In genomic region chr3:104916971-104917370, GRCh38 we compare ENCODE assay signal across 21 cellular contexts.
DNase-seq lines count a peak whose midpoint lies in the region; ATAC-seq, FAIRE-seq and TF ChIP-seq lines count a peak whose summit lies in the region.
"Had no signal": no experiment of that assay in that cellular context is flagged by ENCODE, and none has a peak within 500 bp of the region (broad histone marks: within the 10 kb centered on the region; RNA-seq: fewer than 3 reads in every experiment).

No MANE protein-coding gene starts in this region.

- FAIRE-seq in A549 (lab: Jason Lieb, UNC) = peak; percentile 46
- FAIRE-seq: D721Med, H1 had no signal

- H3K27ac ChIP-seq in A549 (no peak overlapping the region), IMR-90 (ENCODE audit: insufficient read depth, low read length) (peak overlapping the region; percentile 56; the same call in 1 of the 2 replicates), ascending aorta (no peak overlapping the region), colonic mucosa (no peak overlapping the region)
- H3K27ac ChIP-seq: Peyer's patch had no signal

- peak overlapping the region; percentile 10 to 93; a peak in 2 of 4 replicates for H4K8ac ChIP-seq in IMR-90 (ENCODE audit: low read depth in 2 of 2, low read length in 2 of 2)

- no peak for TF ChIP-seq POLR2A in A549 (IDR thresholded peaks at IDR 0.05; ENCODE audit: low read length)
- no peak for TF ChIP-seq POLR2A in IMR-90 (IDR thresholded peaks at IDR 0.05; ENCODE audit: low read depth, low read length)

- intact Hi-C loops in IMR-90 (cut with micrococcal nuclease) (no loop called here), ascending aorta (cut with DNase I) (no loop called here), colonic mucosa (cut with DNase I) (no loop called here)

- H2AFZ ChIP-seq in IMR-90 (replicated peaks; ENCODE audit: low read length, poor library complexity) = no peak overlapping the region

- H3K4me2 ChIP-seq in A549 (no peak overlapping the region), IMR-90 (ENCODE audit: low read depth, low read length) (0 out of 2 replicates have a peak overlapping the region, but pooled peaks have one; percentile 14)

- peak overlapping the region; percentile 81; the same call in 1 of the 2 replicates for H3K4ac ChIP-seq in IMR-90 (ENCODE audit: low read depth, low read length)

- dilution Hi-C loops in IMR-90 (cut with HindIII; ENCODE audit: low sequenced_read_pairs, unreplicated experiment) = no loop called here

- no peak overlapping the region for H2AK5ac ChIP-seq in IMR-90 (ENCODE audit: low read depth, low read length)

- H4K5ac ChIP-seq in IMR-90 (ENCODE audit: low read depth, low read length) = no peak overlapping the region

- H3K27me3 ChIP-seq in IMR-90 (ENCODE audit: control insufficient read depth, insufficient read depth, low read length) (no peaks in the 10 kb centered on the region), ascending aorta (no peaks in the 10 kb centered on the region), colonic mucosa (no peaks in the 10 kb centered on the region)
- H3K27me3 ChIP-seq: BE2C, Peyer's patch had no signal

- no peak for DNase-seq in A549 (ENCODE audit: low read depth in 1 of 2, low spot score in 1 of 2)
- DNase-seq in IMR-90 = peak; percentile 55
- DNase-seq in choroid plexus epithelial cell (ENCODE audit: low read depth) = peak; percentile 38
- peak; percentile 34 for DNase-seq in retinal pigment epithelial cell (ENCODE audit: low read depth)
- DNase-seq in HEK293T (ENCODE audit: extremely low spot score) = no peak
- no peak for DNase-seq in ascending aorta (ENCODE audit: low spot score in 2 of 2)
- DNase-seq in Ammon's horn (ENCODE audit: low spot score) = no peak
- DNase-seq in colonic mucosa = no peak
- DNase-seq: ACHN; BE2C; CD8-positive, alpha-beta T cell; DMS79 treated with DMSO at 0.1 percent for 48 hours; Karpas-422; NCI-H1417; NCI-H1930; NCI-H2171 treated with DMSO at 0.1 percent for 48 hours; NCI-H510A treated with DMSO at 0.1 percent for 48 hours; Peyer's patch; Right ventricle myocardium superior had no signal

- H3K4me3 ChIP-seq in A549 (no peak overlapping the region), IMR-90 (ENCODE audit: insufficient read depth, low read depth, low read length) (no peak overlapping the region), choroid plexus epithelial cell (ENCODE audit: low read depth, low read length) (no peak overlapping the region), retinal pigment epithelial cell (ENCODE audit: low read length) (no peak overlapping the region), ascending aorta (no peak overlapping the region), colonic mucosa (no peak overlapping the region)
- H3K4me3 ChIP-seq: Peyer's patch had no signal

- no peak overlapping the region for H4K91ac ChIP-seq in IMR-90 (ENCODE audit: insufficient read depth, low read depth, low read length)

- no peaks in the 10 kb centered on the region for H3K79me1 ChIP-seq in IMR-90 (ENCODE audit: low read depth in 1 of 2, low read length in 2 of 2)

- in situ Hi-C loops in IMR-90 (cut with MboI; ENCODE audit: low sequenced_read_pairs) = loop anchor here (25.0 kb wide), 1 partner anchor 445 kb away; the partner anchor contains the start of gene ALCAM

- H3K36me3 ChIP-seq in IMR-90 (ENCODE audit: control insufficient read depth, insufficient read depth, low read length) (no peaks in the 10 kb centered on the region), ascending aorta (no peaks in the 10 kb centered on the region), colonic mucosa (no peaks in the 10 kb centered on the region)
- H3K36me3 ChIP-seq: BE2C, Peyer's patch had no signal

- H3K9me3 ChIP-seq in A549 = no peaks in the 10 kb centered on the region
- H3K9me3 ChIP-seq in IMR-90 (ENCODE audit: control insufficient read depth, insufficient read depth, low read length) = no peaks in the 10 kb centered on the region; the same call in 1 of the 2 replicates
- no peaks in the 10 kb centered on the region for H3K9me3 ChIP-seq in ascending aorta
- no peaks in the 10 kb centered on the region for H3K9me3 ChIP-seq in colonic mucosa
- H3K9me3 ChIP-seq: BE2C, Peyer's patch had no signal

- peak overlapping the region; percentile 87; the same call in 1 of the 2 replicates for H2BK20ac ChIP-seq in IMR-90 (ENCODE audit: low read depth, low read length)

- H2BK15ac ChIP-seq in IMR-90 (ENCODE audit: low read depth, low read length) = no peak overlapping the region; the same call in 2 of the 3 replicates

- H2AK9ac ChIP-seq in IMR-90 (replicated peaks; ENCODE audit: low read depth, low read length, poor library complexity) = no peak overlapping the region

- H2BK5ac ChIP-seq in IMR-90 (ENCODE audit: low read depth, low read length, poor library complexity, severe bottlenecking) = peak overlapping the region; percentile 85

- POLR2A ChIA-PET in A549 (lab: Yijun Ruan, JAX) (no interaction called here), IMR-90 (lab: Charles Lee; ENCODE audit: unreplicated experiment) (no interaction called here), HEK293T (lab: Yijun Ruan, JAX) (no interaction called here)

- 4% methylated on average over 1 of the region's 1 CpG for WGBS in A549 (ENCODE audit: missing lambda C conversion rate)
- WGBS in IMR-90 (ENCODE audit: extremely low coverage in 2 of 2, insufficient read length in 1 of 2), 2 experiments = no CpG with 5 or more reads among the region's 1 CpG

- TF ChIP-seq EP300 in A549 (IDR thresholded peaks at IDR 0.05) = no peak

- no TSS peak for BruUV-seq in IMR-90 (replicated peaks; lab: Mats Ljungman, UMichigan)

- H4K20me1 ChIP-seq in IMR-90 (ENCODE audit: insufficient read depth, low read length) = no peaks in the 10 kb centered on the region

- H3K9me1 ChIP-seq in IMR-90 (ENCODE audit: insufficient read depth, low read length) = no peaks in the 10 kb centered on the region

- no peak overlapping the region for H3K14ac ChIP-seq in IMR-90 (replicated peaks; ENCODE audit: low read depth, low read length)

- no peak for TF ChIP-seq CTCF in A549 (IDR thresholded peaks at IDR 0.05)
- TF ChIP-seq CTCF in IMR-90 (conservative IDR thresholded peaks at IDR 0.05; ENCODE audit: low read depth, low read length) = no peak
- no peak for TF ChIP-seq CTCF in choroid plexus epithelial cell (conservative IDR thresholded peaks at IDR 0.05; ENCODE audit: low read depth, low read length)
- no peak for TF ChIP-seq CTCF in retinal pigment epithelial cell (conservative IDR thresholded peaks at IDR 0.05; ENCODE audit: low read depth, low read length)
- TF ChIP-seq CTCF in ascending aorta (IDR thresholded peaks at IDR 0.05) = no peak
- no peak for TF ChIP-seq CTCF in colonic mucosa (IDR thresholded peaks at IDR 0.05)

- H2BK120ac ChIP-seq in IMR-90 (ENCODE audit: low read depth, low read length) = peak overlapping the region; percentile 90; the same call in 1 of the 2 replicates

- peak overlapping the region; percentile 73; the same call in 1 of the 2 replicates for H3K23ac ChIP-seq in IMR-90 (ENCODE audit: low read depth, low read length)

- TF ChIP-seq RAD21 in A549 (conservative IDR thresholded peaks at IDR 0.05 in 1 of 2, IDR thresholded peaks at IDR 0.05 in 1 of 2) (no peak), IMR-90 (IDR thresholded peaks at IDR 0.05; ENCODE audit: low read length) (no peak)

- no peaks in the 10 kb centered on the region for H3K4me1 ChIP-seq in A549
- H3K4me1 ChIP-seq in IMR-90 (ENCODE audit: control insufficient read depth, insufficient read depth, low read length) = peaks cover 6% of the 10 kb centered on the region
- no peaks in the 10 kb centered on the region for H3K4me1 ChIP-seq in ascending aorta
- no peaks in the 10 kb centered on the region for H3K4me1 ChIP-seq in colonic mucosa
- H3K4me1 ChIP-seq: BE2C, Peyer's patch had no signal

- CTCF ChIA-PET in A549 (lab: Yijun Ruan, JAX) = no interaction called here
- CTCF ChIA-PET in IMR-90 (lab: Yijun Ruan, JAX) = interaction anchor here (1.0 kb wide), 1 partner anchor 288 kb away, joined by 3 read pairs; no protein-coding TSS in a partner anchor
- CTCF ChIA-PET in HEK293T (lab: Yijun Ruan, JAX) = no interaction called here

- no peak overlapping the region for H3K56ac ChIP-seq in IMR-90 (ENCODE audit: extremely low read depth, insufficient read depth, low read length)

- H3K9ac ChIP-seq in IMR-90 (ENCODE audit: low read depth, low read length) = no peak overlapping the region
- H3K9ac ChIP-seq in colonic mucosa (ENCODE audit: low read depth in 2 of 2, low read length in 2 of 2) = no peak overlapping the region

- peak overlapping the region; percentile 99; the same call in 1 of the 2 replicates for H3K18ac ChIP-seq in IMR-90 (ENCODE audit: low read depth, low read length)

- no peak for ATAC-seq in A549
- peak; percentile 85 for ATAC-seq in IMR-90 (ENCODE audit: low read depth)
- ATAC-seq: CD8-positive, alpha-beta T cell had no signal

TF ChIP-seq in A549, 52 proteins besides CTCF, POLR2A, EP300 and RAD21 (continues in another document):
- TF ChIP-seq ATOH8 (CRISPR knock-in tag; IDR thresholded peaks at IDR 0.05; ENCODE audit: low read depth) (no peak), TP53 (CRISPR knock-in tag; IDR thresholded peaks at IDR 0.05) (no peak)

TF ChIP-seq in IMR-90, 13 proteins besides CTCF, POLR2A, EP300 and RAD21:
- TF ChIP-seq FOS (IDR thresholded peaks at IDR 0.05; ENCODE audit: low read depth, low read length) (no peak), MXI1 (IDR thresholded peaks at IDR 0.05; ENCODE audit: borderline replicate concordance, low read depth, low read length) (no peak)

TF ChIP-seq in HEK293T, 16 proteins besides CTCF, POLR2A, EP300 and RAD21:
- no peak for TF ChIP-seq SP1 (IDR thresholded peaks at IDR 0.05)
- TF ChIP-seq FOXK2 (IDR thresholded peaks at IDR 0.05) = no peak
- TF ChIP-seq TARDBP (IDR thresholded peaks at IDR 0.05) = no peak
- no peak for TF ChIP-seq L3MBTL2 (conservative IDR thresholded peaks at IDR 0.05)
- no peak for TF ChIP-seq SUZ12 (IDR thresholded peaks at IDR 0.05)
- no peak for TF ChIP-seq ELF4 (IDR thresholded peaks at IDR 0.05)
- TF ChIP-seq ZNF384 (IDR thresholded peaks at IDR 0.05) = no peak
- TF ChIP-seq LEF1 (IDR thresholded peaks at IDR 0.05; ENCODE audit: borderline replicate concordance) = no peak
- no peak for TF ChIP-seq PKNOX1 (IDR thresholded peaks at IDR 0.05)

Comparison
In these comparisons a context has a peak if more than half of its experiments do, and no peak if none do; other contexts are left out.
1. DNase-seq: peak in IMR-90 (single experiment), choroid plexus epithelial cell (single experiment) and retinal pigment epithelial cell (single experiment); none in A549 (0 of 2), HEK293T (single experiment), ascending aorta (0 of 2), Ammon's horn (single experiment) and colonic mucosa (single experiment).